Comparison of ENCODE assay signal across 1 cellular context in the genomic region with DNA sequence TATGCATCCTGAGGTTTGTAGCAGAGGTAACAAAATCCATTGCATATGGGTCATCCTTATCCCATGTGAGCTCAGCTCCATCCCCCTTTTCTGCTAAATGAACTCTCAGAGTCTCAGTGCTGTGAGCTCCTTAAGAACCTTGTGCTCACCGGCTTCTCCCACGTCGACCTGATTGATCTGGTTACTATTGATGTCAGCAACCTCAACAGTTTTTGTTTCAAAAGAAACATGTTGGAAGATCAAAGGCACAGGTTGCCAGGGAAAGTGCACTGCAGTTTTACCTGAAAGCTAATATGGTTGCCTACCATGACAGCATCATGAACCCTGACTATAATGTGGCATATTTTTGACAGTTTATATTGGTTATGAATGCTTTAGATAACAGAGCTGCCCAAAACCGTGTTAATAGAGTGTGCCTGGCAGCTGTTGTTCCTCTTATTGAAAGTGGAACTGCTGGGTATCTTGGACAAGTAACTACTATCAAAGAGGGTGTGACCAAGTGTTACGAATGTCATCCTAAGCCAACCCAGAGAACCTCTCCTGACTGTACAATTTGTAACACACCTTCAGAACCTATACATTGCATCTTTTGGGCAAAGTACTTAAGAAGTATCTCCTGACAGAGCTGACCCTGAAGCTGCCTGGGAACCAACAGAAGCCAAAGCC.
TF ChIP-seq lines count a peak whose summit lies in the region.

No MANE protein-coding gene starts in this region.

TF ChIP-seq in GM12878, 131 proteins besides CTCF, POLR2A, EP300 and RAD21 (continued from another document and continues in another):
- TF ChIP-seq, protein P1, sequence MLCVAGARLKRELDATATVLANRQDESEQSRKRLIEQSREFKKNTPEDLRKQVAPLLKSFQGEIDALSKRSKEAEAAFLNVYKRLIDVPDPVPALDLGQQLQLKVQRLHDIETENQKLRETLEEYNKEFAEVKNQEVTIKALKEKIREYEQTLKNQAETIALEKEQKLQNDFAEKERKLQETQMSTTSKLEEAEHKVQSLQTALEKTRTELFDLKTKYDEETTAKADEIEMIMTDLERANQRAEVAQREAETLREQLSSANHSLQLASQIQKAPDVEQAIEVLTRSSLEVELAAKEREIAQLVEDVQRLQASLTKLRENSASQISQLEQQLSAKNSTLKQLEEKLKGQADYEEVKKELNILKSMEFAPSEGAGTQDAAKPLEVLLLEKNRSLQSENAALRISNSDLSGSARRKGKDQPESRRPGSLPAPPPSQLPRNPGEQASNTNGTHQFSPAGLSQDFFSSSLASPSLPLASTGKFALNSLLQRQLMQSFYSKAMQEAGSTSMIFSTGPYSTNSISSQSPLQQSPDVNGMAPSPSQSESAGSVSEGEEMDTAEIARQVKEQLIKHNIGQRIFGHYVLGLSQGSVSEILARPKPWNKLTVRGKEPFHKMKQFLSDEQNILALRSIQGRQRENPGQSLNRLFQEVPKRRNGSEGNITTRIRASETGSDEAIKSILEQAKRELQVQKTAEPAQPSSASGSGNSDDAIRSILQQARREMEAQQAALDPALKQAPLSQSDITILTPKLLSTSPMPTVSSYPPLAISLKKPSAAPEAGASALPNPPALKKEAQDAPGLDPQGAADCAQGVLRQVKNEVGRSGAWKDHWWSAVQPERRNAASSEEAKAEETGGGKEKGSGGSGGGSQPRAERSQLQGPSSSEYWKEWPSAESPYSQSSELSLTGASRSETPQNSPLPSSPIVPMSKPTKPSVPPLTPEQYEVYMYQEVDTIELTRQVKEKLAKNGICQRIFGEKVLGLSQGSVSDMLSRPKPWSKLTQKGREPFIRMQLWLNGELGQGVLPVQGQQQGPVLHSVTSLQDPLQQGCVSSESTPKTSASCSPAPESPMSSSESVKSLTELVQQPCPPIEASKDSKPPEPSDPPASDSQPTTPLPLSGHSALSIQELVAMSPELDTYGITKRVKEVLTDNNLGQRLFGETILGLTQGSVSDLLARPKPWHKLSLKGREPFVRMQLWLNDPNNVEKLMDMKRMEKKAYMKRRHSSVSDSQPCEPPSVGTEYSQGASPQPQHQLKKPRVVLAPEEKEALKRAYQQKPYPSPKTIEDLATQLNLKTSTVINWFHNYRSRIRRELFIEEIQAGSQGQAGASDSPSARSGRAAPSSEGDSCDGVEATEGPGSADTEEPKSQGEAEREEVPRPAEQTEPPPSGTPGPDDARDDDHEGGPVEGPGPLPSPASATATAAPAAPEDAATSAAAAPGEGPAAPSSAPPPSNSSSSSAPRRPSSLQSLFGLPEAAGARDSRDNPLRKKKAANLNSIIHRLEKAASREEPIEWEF (IDR thresholded peaks at IDR 0.05; ENCODE audit: insufficient replicate concordance, low read depth, low read length), result no peak
- TF ChIP-seq, protein P2, sequence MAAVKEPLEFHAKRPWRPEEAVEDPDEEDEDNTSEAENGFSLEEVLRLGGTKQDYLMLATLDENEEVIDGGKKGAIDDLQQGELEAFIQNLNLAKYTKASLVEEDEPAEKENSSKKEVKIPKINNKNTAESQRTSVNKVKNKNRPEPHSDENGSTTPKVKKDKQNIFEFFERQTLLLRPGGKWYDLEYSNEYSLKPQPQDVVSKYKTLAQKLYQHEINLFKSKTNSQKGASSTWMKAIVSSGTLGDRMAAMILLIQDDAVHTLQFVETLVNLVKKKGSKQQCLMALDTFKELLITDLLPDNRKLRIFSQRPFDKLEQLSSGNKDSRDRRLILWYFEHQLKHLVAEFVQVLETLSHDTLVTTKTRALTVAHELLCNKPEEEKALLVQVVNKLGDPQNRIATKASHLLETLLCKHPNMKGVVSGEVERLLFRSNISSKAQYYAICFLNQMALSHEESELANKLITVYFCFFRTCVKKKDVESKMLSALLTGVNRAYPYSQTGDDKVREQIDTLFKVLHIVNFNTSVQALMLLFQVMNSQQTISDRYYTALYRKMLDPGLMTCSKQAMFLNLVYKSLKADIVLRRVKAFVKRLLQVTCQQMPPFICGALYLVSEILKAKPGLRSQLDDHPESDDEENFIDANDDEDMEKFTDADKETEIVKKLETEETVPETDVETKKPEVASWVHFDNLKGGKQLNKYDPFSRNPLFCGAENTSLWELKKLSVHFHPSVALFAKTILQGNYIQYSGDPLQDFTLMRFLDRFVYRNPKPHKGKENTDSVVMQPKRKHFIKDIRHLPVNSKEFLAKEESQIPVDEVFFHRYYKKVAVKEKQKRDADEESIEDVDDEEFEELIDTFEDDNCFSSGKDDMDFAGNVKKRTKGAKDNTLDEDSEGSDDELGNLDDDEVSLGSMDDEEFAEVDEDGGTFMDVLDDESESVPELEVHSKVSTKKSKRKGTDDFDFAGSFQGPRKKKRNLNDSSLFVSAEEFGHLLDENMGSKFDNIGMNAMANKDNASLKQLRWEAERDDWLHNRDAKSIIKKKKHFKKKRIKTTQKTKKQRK (IDR thresholded peaks at IDR 0.05; ENCODE audit: low read depth, low read length), result no peak
- TF ChIP-seq, protein P3, sequence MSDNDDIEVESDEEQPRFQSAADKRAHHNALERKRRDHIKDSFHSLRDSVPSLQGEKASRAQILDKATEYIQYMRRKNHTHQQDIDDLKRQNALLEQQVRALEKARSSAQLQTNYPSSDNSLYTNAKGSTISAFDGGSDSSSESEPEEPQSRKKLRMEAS (IDR thresholded peaks at IDR 0.05; ENCODE audit: low read depth, low read length), result no peak
- TF ChIP-seq NRF1 (conservative IDR thresholded peaks at IDR 0.05; ENCODE audit: low read depth, low read length) (no peak), IKZF2 (IDR thresholded peaks at IDR 0.05) (no peak), NR2C1 (IDR thresholded peaks at IDR 0.05) (no peak), ZNF274 (IDR thresholded peaks at IDR 0.05; ENCODE audit: insufficient read depth, insufficient read length) (no peak), MYB (IDR thresholded peaks at IDR 0.05; ENCODE audit: borderline replicate concordance, low read depth, low read length) (no peak), ZSCAN29 (IDR thresholded peaks at IDR 0.05) (no peak), TBL1XR1 (IDR thresholded peaks at IDR 0.05; ENCODE audit: low read depth, low read length) (no peak), IKZF1 (conservative IDR thresholded peaks at IDR 0.05) (0 out of 2 replicates have a peak, but pooled peaks have one; percentile 38), PAX8 (IDR thresholded peaks at IDR 0.05) (no peak), SUPT20H (IDR thresholded peaks at IDR 0.05; ENCODE audit: borderline replicate concordance, control insufficient read depth, low read depth, low read length) (no peak), CHD2 (IDR thresholded peaks at IDR 0.05; ENCODE audit: borderline replicate concordance, low read depth, low read length) (no peak), RBBP5 (conservative IDR thresholded peaks at IDR 0.05) (no peak), GABPA (IDR thresholded peaks at IDR 0.05; ENCODE audit: low read depth) (no peak), CREB1 (IDR thresholded peaks at IDR 0.05; ENCODE audit: low read depth) (peak; percentile 74), POLR2AphosphoS2 (IDR thresholded peaks at IDR 0.05; ENCODE audit: low read depth, low read length) (no peak), TARDBP (IDR thresholded peaks at IDR 0.05; ENCODE audit: borderline replicate concordance) (no peak), MTA2 (IDR thresholded peaks at IDR 0.05; ENCODE audit: low read depth) (no peak), NR2C2 (IDR thresholded peaks at IDR 0.05; ENCODE audit: borderline replicate concordance, control insufficient read depth, insufficient read length, low read depth) (no peak), STAT3 (IDR thresholded peaks at IDR 0.05; ENCODE audit: low read depth, low read length) (no peak), BRCA1 (IDR thresholded peaks at IDR 0.05; ENCODE audit: low read depth, low read length) (no peak), CBX5 (IDR thresholded peaks at IDR 0.05; ENCODE audit: low read depth) (no peak), TCF7 (IDR thresholded peaks at IDR 0.05; ENCODE audit: borderline replicate concordance) (peak; percentile 94), TCF3 (IDR thresholded peaks at IDR 0.05; ENCODE audit: borderline replicate concordance, insufficient read depth, low read depth, low read length) (no peak)
- TF ChIP-seq, protein P4, sequence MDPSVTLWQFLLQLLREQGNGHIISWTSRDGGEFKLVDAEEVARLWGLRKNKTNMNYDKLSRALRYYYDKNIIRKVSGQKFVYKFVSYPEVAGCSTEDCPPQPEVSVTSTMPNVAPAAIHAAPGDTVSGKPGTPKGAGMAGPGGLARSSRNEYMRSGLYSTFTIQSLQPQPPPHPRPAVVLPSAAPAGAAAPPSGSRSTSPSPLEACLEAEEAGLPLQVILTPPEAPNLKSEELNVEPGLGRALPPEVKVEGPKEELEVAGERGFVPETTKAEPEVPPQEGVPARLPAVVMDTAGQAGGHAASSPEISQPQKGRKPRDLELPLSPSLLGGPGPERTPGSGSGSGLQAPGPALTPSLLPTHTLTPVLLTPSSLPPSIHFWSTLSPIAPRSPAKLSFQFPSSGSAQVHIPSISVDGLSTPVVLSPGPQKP (IDR thresholded peaks at IDR 0.05; ENCODE audit: low read depth, low read length), result no peak
- TF ChIP-seq, protein P5, sequence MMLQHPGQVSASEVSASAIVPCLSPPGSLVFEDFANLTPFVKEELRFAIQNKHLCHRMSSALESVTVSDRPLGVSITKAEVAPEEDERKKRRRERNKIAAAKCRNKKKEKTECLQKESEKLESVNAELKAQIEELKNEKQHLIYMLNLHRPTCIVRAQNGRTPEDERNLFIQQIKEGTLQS (IDR thresholded peaks at IDR 0.05; ENCODE audit: borderline replicate concordance, extremely low read depth, low read depth, low read length), result no peak
- TF ChIP-seq, protein P6, sequence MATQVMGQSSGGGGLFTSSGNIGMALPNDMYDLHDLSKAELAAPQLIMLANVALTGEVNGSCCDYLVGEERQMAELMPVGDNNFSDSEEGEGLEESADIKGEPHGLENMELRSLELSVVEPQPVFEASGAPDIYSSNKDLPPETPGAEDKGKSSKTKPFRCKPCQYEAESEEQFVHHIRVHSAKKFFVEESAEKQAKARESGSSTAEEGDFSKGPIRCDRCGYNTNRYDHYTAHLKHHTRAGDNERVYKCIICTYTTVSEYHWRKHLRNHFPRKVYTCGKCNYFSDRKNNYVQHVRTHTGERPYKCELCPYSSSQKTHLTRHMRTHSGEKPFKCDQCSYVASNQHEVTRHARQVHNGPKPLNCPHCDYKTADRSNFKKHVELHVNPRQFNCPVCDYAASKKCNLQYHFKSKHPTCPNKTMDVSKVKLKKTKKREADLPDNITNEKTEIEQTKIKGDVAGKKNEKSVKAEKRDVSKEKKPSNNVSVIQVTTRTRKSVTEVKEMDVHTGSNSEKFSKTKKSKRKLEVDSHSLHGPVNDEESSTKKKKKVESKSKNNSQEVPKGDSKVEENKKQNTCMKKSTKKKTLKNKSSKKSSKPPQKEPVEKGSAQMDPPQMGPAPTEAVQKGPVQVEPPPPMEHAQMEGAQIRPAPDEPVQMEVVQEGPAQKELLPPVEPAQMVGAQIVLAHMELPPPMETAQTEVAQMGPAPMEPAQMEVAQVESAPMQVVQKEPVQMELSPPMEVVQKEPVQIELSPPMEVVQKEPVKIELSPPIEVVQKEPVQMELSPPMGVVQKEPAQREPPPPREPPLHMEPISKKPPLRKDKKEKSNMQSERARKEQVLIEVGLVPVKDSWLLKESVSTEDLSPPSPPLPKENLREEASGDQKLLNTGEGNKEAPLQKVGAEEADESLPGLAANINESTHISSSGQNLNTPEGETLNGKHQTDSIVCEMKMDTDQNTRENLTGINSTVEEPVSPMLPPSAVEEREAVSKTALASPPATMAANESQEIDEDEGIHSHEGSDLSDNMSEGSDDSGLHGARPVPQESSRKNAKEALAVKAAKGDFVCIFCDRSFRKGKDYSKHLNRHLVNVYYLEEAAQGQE (IDR thresholded peaks at IDR 0.05; ENCODE audit: low read depth, low read length), result no peak
- TF ChIP-seq, protein P7, sequence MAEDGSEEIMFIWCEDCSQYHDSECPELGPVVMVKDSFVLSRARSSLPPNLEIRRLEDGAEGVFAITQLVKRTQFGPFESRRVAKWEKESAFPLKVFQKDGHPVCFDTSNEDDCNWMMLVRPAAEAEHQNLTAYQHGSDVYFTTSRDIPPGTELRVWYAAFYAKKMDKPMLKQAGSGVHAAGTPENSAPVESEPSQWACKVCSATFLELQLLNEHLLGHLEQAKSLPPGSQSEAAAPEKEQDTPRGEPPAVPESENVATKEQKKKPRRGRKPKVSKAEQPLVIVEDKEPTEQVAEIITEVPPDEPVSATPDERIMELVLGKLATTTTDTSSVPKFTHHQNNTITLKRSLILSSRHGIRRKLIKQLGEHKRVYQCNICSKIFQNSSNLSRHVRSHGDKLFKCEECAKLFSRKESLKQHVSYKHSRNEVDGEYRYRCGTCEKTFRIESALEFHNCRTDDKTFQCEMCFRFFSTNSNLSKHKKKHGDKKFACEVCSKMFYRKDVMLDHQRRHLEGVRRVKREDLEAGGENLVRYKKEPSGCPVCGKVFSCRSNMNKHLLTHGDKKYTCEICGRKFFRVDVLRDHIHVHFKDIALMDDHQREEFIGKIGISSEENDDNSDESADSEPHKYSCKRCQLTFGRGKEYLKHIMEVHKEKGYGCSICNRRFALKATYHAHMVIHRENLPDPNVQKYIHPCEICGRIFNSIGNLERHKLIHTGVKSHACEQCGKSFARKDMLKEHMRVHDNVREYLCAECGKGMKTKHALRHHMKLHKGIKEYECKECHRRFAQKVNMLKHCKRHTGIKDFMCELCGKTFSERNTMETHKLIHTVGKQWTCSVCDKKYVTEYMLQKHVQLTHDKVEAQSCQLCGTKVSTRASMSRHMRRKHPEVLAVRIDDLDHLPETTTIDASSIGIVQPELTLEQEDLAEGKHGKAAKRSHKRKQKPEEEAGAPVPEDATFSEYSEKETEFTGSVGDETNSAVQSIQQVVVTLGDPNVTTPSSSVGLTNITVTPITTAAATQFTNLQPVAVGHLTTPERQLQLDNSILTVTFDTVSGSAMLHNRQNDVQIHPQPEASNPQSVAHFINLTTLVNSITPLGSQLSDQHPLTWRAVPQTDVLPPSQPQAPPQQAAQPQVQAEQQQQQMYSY (CRISPR knock-in tag; IDR thresholded peaks at IDR 0.05), result no peak
- TF ChIP-seq, protein P8, sequence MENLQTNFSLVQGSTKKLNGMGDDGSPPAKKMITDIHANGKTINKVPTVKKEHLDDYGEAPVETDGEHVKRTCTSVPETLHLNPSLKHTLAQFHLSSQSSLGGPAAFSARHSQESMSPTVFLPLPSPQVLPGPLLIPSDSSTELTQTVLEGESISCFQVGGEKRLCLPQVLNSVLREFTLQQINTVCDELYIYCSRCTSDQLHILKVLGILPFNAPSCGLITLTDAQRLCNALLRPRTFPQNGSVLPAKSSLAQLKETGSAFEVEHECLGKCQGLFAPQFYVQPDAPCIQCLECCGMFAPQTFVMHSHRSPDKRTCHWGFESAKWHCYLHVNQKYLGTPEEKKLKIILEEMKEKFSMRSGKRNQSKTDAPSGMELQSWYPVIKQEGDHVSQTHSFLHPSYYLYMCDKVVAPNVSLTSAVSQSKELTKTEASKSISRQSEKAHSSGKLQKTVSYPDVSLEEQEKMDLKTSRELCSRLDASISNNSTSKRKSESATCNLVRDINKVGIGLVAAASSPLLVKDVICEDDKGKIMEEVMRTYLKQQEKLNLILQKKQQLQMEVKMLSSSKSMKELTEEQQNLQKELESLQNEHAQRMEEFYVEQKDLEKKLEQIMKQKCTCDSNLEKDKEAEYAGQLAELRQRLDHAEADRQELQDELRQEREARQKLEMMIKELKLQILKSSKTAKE (IDR thresholded peaks at IDR 0.05; ENCODE audit: low read depth, poor library complexity, severe bottlenecking), result no peak
- TF ChIP-seq, protein P9, sequence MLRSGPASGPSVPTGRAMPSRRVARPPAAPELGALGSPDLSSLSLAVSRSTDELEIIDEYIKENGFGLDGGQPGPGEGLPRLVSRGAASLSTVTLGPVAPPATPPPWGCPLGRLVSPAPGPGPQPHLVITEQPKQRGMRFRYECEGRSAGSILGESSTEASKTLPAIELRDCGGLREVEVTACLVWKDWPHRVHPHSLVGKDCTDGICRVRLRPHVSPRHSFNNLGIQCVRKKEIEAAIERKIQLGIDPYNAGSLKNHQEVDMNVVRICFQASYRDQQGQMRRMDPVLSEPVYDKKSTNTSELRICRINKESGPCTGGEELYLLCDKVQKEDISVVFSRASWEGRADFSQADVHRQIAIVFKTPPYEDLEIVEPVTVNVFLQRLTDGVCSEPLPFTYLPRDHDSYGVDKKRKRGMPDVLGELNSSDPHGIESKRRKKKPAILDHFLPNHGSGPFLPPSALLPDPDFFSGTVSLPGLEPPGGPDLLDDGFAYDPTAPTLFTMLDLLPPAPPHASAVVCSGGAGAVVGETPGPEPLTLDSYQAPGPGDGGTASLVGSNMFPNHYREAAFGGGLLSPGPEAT (IDR thresholded peaks at IDR 0.05; ENCODE audit: low read depth), result no peak
